ENCODE assay signal across 9 cellular contexts in genomic region chr13:27528908-27529307, GRCh38.
"Had no signal": no experiment of that assay in that cellular context is flagged by ENCODE, and none has a peak within 500 bp of the region (broad histone marks: within the 10 kb centered on the region; RNA-seq: fewer than 3 reads in every experiment).

No MANE protein-coding gene starts in this region.

- H3K9me3 ChIP-seq: HAP-1 had no signal

- H3K4me3 ChIP-seq: GM23248, HAP-1, K562 had no signal

- H3K27ac Mint-ChIP-seq: HFFc6 had no signal

- ATAC-seq: HCT116, HepG2, K562 had no signal

- H3K36me3 ChIP-seq: HAP-1 had no signal

- H2AFZ ChIP-seq: GM23248 had no signal

- H3K4me1 ChIP-seq: HAP-1 had no signal

- H3K27ac ChIP-seq: GM23248, HL-60 had no signal

- H3K9ac ChIP-seq: GM23248 had no signal

- H3K4me3 Mint-ChIP-seq: HFFc6 had no signal

- DNase-seq: GM23248, GOT3, H7, HFFc6 had no signal
